7 cellular contexts compared by ENCODE assay signal in genomic region chr9:98502311-98502975, GRCh38.
DNase-seq lines count a peak whose midpoint lies in the region; ATAC-seq and TF ChIP-seq lines count a peak whose summit lies in the region.

No MANE protein-coding gene starts in this region.

- H3K14ac ChIP-seq in H9 (ENCODE audit: insufficient read depth, low read length) = no peak overlapping the region; the same call in 1 of the 2 replicates

- H3K79me1 ChIP-seq in H9 (ENCODE audit: insufficient read depth, low read depth, low read length, poor library complexity, severe bottlenecking) = no peaks in the 10 kb centered on the region

- peaks cover 19% of the 10 kb centered on the region for H3K4me1 ChIP-seq in H9 (ENCODE audit: insufficient read depth, low read length)

- H3K18ac ChIP-seq in H9 (ENCODE audit: insufficient read length, low read depth, low read length) = no peak overlapping the region

- no peak overlapping the region for H3K4me3 ChIP-seq in cardiac fibroblast (replicated peaks in 1 of 2; ENCODE audit: low read depth in 2 of 2, low read length in 2 of 2)

- H3K4me1 Mint-ChIP-seq in H9 = peaks cover 35 to 37% of the 10 kb centered on the region in 2 experiments

- no peak overlapping the region for H3K23ac ChIP-seq in H9 (ENCODE audit: insufficient read length, low read depth, low read length)

- H3K27me3 ChIP-seq in H9 (ENCODE audit: insufficient read depth, low read length) = no peaks in the 10 kb centered on the region; the same call in 1 of the 2 replicates

- WGBS in H9 (ENCODE audit: extremely low coverage, insufficient read length, low lambda C conversion rate) = no CpG with 5 or more reads among the region's 6 CpGs

- no peaks in the 10 kb centered on the region for H4K20me1 ChIP-seq in H9 (ENCODE audit: control insufficient read depth, insufficient read depth, insufficient read length)

- H2BK5ac ChIP-seq in H9 (ENCODE audit: insufficient read length, low read length) = no peak overlapping the region

- no peak overlapping the region for H2AFZ ChIP-seq in H9 (ENCODE audit: low read length)

- no peak overlapping the region for H4K5ac ChIP-seq in H9 (ENCODE audit: insufficient read length, low read depth, low read length)

- no peak overlapping the region for H2BK20ac ChIP-seq in H9 (ENCODE audit: low read depth, low read length, poor library complexity, severe bottlenecking)

- no peaks in the 10 kb centered on the region for H3K79me2 ChIP-seq in H9 (ENCODE audit: insufficient read depth, low read length)

- no peak overlapping the region for H3K27ac ChIP-seq in H9 (ENCODE audit: insufficient read length, low read depth, low read length)

- H4K8ac ChIP-seq in H9 (replicated peaks; ENCODE audit: insufficient read length, low read depth, low read length) = no peak overlapping the region

- H3K23me2 ChIP-seq in H9 (ENCODE audit: insufficient read length, low read depth, low read length, poor library complexity, severe bottlenecking) = no peaks in the 10 kb centered on the region

- H3K27ac Mint-ChIP-seq in H9 = peak overlapping the region in 1 of 3 experiments; percentile 21; a peak in 2 of 7 replicates

- no peaks in the 10 kb centered on the region for H3K9me3 ChIP-seq in H9 (ENCODE audit: control insufficient read depth, low read depth, low read length)

- H3K56ac ChIP-seq in H9 (ENCODE audit: insufficient read length, low read depth, low read length) = no peak overlapping the region

- no peak overlapping the region for H2BK12ac ChIP-seq in H9 (ENCODE audit: insufficient read length, low read depth, low read length)

- H3T11ph ChIP-seq in H9 (ENCODE audit: low read length) = no peak overlapping the region

- H3K36me3 Mint-ChIP-seq in H9 (ENCODE audit: insufficient read depth in 1 of 3, low read depth in 3 of 3) = peaks cover 0 to 5% (median 3%) of the 10 kb centered on the region in 3 experiments; a peak in 4 of 7 replicates

- H3K9me3 Mint-ChIP-seq in H9 = peaks cover 5% of the 10 kb centered on the region in 2 experiments; a peak in 4 of 5 replicates

- no peak overlapping the region for H3K4me2 ChIP-seq in H9 (ENCODE audit: insufficient read depth, insufficient read length, low read length)

- ATAC-seq in stimulated activated naive CD8-positive, alpha-beta T cell treated with anti-CD3 and anti-CD28 coated beads, Interleukin-15, Interleukin-2, amounts not matched to agents 100 U/mL and 50 U/mL, for 24 hours = peak; percentile 20
- ATAC-seq in GM19397 (IDR thresholded peaks at IDR 0.05; ENCODE audit: unreplicated experiment) (no peak), GM21526 (IDR thresholded peaks at IDR 0.05; ENCODE audit: low FRiP score, unreplicated experiment) (no peak)

- peak; percentile 24 for DNase-seq in H9
- peak; percentile 45 to 86 for DNase-seq in cardiac fibroblast (ENCODE audit: low read depth in 2 of 2)
- DNase-seq in hepatic stellate cell (ENCODE audit: low spot score) = peak; percentile 65
- DNase-seq in stimulated activated naive CD8-positive, alpha-beta T cell treated with anti-CD3 and anti-CD28 coated beads, Interleukin-15, Interleukin-2, amounts not matched to agents 100 U/mL and 50 U/mL, for 24 hours = no peak
- no peak for DNase-seq in DMS79 treated with DMSO at 0.1 percent for 48 hours (lab: John Stamatoyannopoulos, UW)

- no peak overlapping the region for H4K91ac ChIP-seq in H9 (ENCODE audit: insufficient read length, low read depth, low read length)

- no peak overlapping the region for H2AK5ac ChIP-seq in H9 (ENCODE audit: insufficient read length, low read length)

- TF ChIP-seq CTCF in H9 (conservative IDR thresholded peaks at IDR 0.05) (no peak), cardiac fibroblast (IDR thresholded peaks at IDR 0.05; ENCODE audit: low read depth, low read length) (no peak)

- H3K4me3 Mint-ChIP-seq in H9 = no peak overlapping the region

- H3K27me3 Mint-ChIP-seq in H9 (ENCODE audit: low read depth) = peaks cover 29% of the 10 kb centered on the region

- H2BK120ac ChIP-seq in H9 (ENCODE audit: low read depth, low read length, poor library complexity, severe bottlenecking) = no peak overlapping the region

- no peak overlapping the region for H3K4ac ChIP-seq in H9 (ENCODE audit: low read depth, low read length)

- no peak overlapping the region for H2BK15ac ChIP-seq in H9 (ENCODE audit: low read depth, low read length)

- H3K9ac ChIP-seq in H9 (ENCODE audit: extremely low read depth, insufficient read length, low read length) = no peak overlapping the region

Comparison
In these comparisons a context has a peak if more than half of its experiments do, and no peak if none do; other contexts are left out.
1. DNase-seq: peak in H9 (single experiment), cardiac fibroblast (2 of 2) and hepatic stellate cell (single experiment); none in stimulated activated naive CD8-positive, alpha-beta T cell treated with anti-CD3 and anti-CD28 coated beads, Interleukin-15, Interleukin-2, amounts not matched to agents 100 U/mL and 50 U/mL, for 24 hours (single experiment) and DMS79 treated with DMSO at 0.1 percent for 48 hours (single experiment).